Comparison of ENCODE assay signal across 23 cellular contexts in genomic region chr3:64385256-64385655, GRCh38.
"Had no signal": no experiment of that assay in that cellular context is flagged by ENCODE, and none has a peak within 500 bp of the region (broad histone marks: within the 10 kb centered on the region; RNA-seq: fewer than 3 reads in every experiment).

No MANE protein-coding gene starts in this region.

- H3K36me3 ChIP-seq: breast epithelium, colonic mucosa, heart left ventricle, pancreas, thyroid gland, upper lobe of right lung had no signal

- H3K27ac ChIP-seq: breast epithelium, colonic mucosa, dorsolateral prefrontal cortex, heart left ventricle, pancreas, thyroid gland, upper lobe of right lung had no signal

- H3K4me1 ChIP-seq: breast epithelium, colonic mucosa, heart left ventricle, pancreas, thyroid gland had no signal

- H3K4me1 Mint-ChIP-seq: activated naive CD8-positive, alpha-beta T cell treated with anti-CD3 and anti-CD28 coated beads for 36 hours; central memory CD8-positive, alpha-beta T cell; memory B cell; WTC11 had no signal

- H3K4me3 Mint-ChIP-seq: activated naive CD8-positive, alpha-beta T cell treated with anti-CD3 and anti-CD28 coated beads for 36 hours; activated T-cell treated with anti-CD3 and anti-CD28 coated beads, Interleukin-2, amount 50 U/mL, for 4 hours; central memory CD8-positive, alpha-beta T cell; memory B cell; T-helper 1 cell treated with Interleukin-12 subunit alpha and Interleukin-12 subunit beta and Interleukin-4 antibody, amounts not matched to agents 30 μg/mL and 1 μg/mL, for 36 hours; WTC11 had no signal

- H3K27ac Mint-ChIP-seq: activated naive CD8-positive, alpha-beta T cell treated with anti-CD3 and anti-CD28 coated beads for 36 hours; memory B cell; T-helper 1 cell treated with Interleukin-12 subunit alpha and Interleukin-12 subunit beta and Interleukin-4 antibody, amounts not matched to agents 30 μg/mL and 1 μg/mL, for 36 hours; WTC11 had no signal

- H3K4me3 ChIP-seq: breast epithelium, colonic mucosa, dorsolateral prefrontal cortex, heart left ventricle, pancreas, thyroid gland, upper lobe of right lung had no signal

- H3K36me3 Mint-ChIP-seq: activated naive CD8-positive, alpha-beta T cell treated with anti-CD3 and anti-CD28 coated beads for 36 hours; memory B cell; WTC11 had no signal

- H3K27me3 Mint-ChIP-seq: central memory CD8-positive, alpha-beta T cell had no signal

- H3K9me3 ChIP-seq: breast epithelium, colonic mucosa, heart left ventricle, pancreas, thyroid gland, upper lobe of right lung had no signal

- H3K9me3 Mint-ChIP-seq: activated naive CD8-positive, alpha-beta T cell treated with anti-CD3 and anti-CD28 coated beads for 36 hours; activated T-cell treated with anti-CD3 and anti-CD28 coated beads, Interleukin-2, amount 50 U/mL, for 4 hours; central memory CD8-positive, alpha-beta T cell; memory B cell; T-helper 1 cell treated with Interleukin-12 subunit alpha and Interleukin-12 subunit beta and Interleukin-4 antibody, amounts not matched to agents 30 μg/mL and 1 μg/mL, for 36 hours; WTC11 had no signal

- H3K27me3 ChIP-seq: breast epithelium, colonic mucosa, heart left ventricle, pancreas, thyroid gland, upper lobe of right lung had no signal

- DNase-seq: activated CD8-positive, alpha-beta memory T cell treated with anti-CD3 and anti-CD28 coated beads for 24 hours; activated CD8-positive, alpha-beta memory T cell treated with anti-CD3 and anti-CD28 coated beads, Interleukin-2, amount 50 U/mL, for 4 hours; activated naive CD4-positive, alpha-beta T cell treated with Interleukin-2 at 50 U/mL for 16 hours; activated naive CD8-positive, alpha-beta T cell treated with anti-CD3 and anti-CD28 coated beads for 36 hours; activated T-cell treated with anti-CD3 and anti-CD28 coated beads, Interleukin-2, amount 50 U/mL, for 4 hours; colonic mucosa; dorsolateral prefrontal cortex; heart left ventricle; islet precursor cell; left cardiac atrium; pancreas; right cardiac atrium; stimulated activated CD4-positive, alpha-beta T cell treated with anti-CD3 and anti-CD28 coated beads, Interleukin-12 subunit alpha, Interleukin-12 subunit beta, amount 100 ng/mL, for 4 hours; stimulated activated CD4-positive, alpha-beta T cell treated with anti-CD3 and anti-CD28 coated beads, Interleukin-4, amount 100 ng/mL, for 4 hours; stimulated activated naive CD8-positive, alpha-beta T cell treated with anti-CD3 and anti-CD28 coated beads, Interleukin-15, Interleukin-2, amounts not matched to agents 100 U/mL and 50 U/mL, for 24 hours; T1000; thyroid gland; upper lobe of right lung had no signal
